Comparison of ENCODE assay signal across 14 cellular contexts in genomic region chr12:127773520-127773919, GRCh38.
DNase-seq lines count a peak whose midpoint lies in the region; ATAC-seq and TF ChIP-seq lines count a peak whose summit lies in the region.
"Had no signal": no experiment of that assay in that cellular context is flagged by ENCODE, and none has a peak within 500 bp of the region (broad histone marks: within the 10 kb centered on the region; RNA-seq: fewer than 3 reads in every experiment).

No MANE protein-coding gene starts in this region.

- 61% methylated on average over 6 of the region's 6 CpGs; no CpG with 5 or more reads in 1 of the 2 experiments for WGBS in endodermal cell (ENCODE audit: insufficient coverage in 1 of 2, insufficient read length in 1 of 2), 2 experiments

- H3K27me3 Mint-ChIP-seq in endodermal cell (ENCODE audit: insufficient read depth) = no peaks in the 10 kb centered on the region

- H4K20me1 ChIP-seq in Loucy (ENCODE audit: insufficient read depth, low read length, poor library complexity, severe bottlenecking) (no peaks in the 10 kb centered on the region), osteoblast (ENCODE audit: insufficient read depth, low read length) (no peaks in the 10 kb centered on the region)

- H3K27me3 ChIP-seq in Loucy (ENCODE audit: insufficient read depth, low read length, poor library complexity, severe bottlenecking) (no peaks in the 10 kb centered on the region), endodermal cell (ENCODE audit: control insufficient read depth, insufficient read depth, low read length, poor library complexity, severe bottlenecking) (no peaks in the 10 kb centered on the region), osteoblast (ENCODE audit: insufficient read depth, low read length) (no peaks in the 10 kb centered on the region)
- H3K27me3 ChIP-seq: ovary, vagina had no signal

- DNase-seq in OCI-M1 (lab: John Stamatoyannopoulos, UW) (peak; percentile 79), endodermal cell (peak; percentile 88), osteoblast (ENCODE audit: insufficient read length, low spot score, missing footprints) (no peak), NCI-H1694 treated with DMSO at 0.1 percent for 48 hours (lab: John Stamatoyannopoulos, UW) (no peak)
- no peak for DNase-seq in stimulated activated CD4-positive, alpha-beta T cell treated with anti-CD3 and anti-CD28 coated beads, Interleukin-2, amount 100 ng/mL, for 24 hours
- DNase-seq: activated naive CD4-positive, alpha-beta T cell treated with Interleukin-2 at 50 U/mL for 16 hours; mammary epithelial cell; NCI-H1436; ovary; PC-9 had no signal

- no peak overlapping the region for H3K4me3 Mint-ChIP-seq in endodermal cell

- H3K9ac ChIP-seq in Loucy (ENCODE audit: low read depth, low read length, poor library complexity, severe bottlenecking) (no peak overlapping the region), endodermal cell (ENCODE audit: extremely low read depth, low read length, poor library complexity, severe bottlenecking) (no peak overlapping the region)

- H3K4me1 ChIP-seq in Loucy (ENCODE audit: insufficient read depth, low read length, poor library complexity, severe bottlenecking) = peaks cover 6% of the 10 kb centered on the region
- no peaks in the 10 kb centered on the region for H3K4me1 ChIP-seq in endodermal cell (ENCODE audit: control insufficient read depth, insufficient read depth, low read length)
- no peaks in the 10 kb centered on the region for H3K4me1 ChIP-seq in osteoblast (ENCODE audit: insufficient read depth, low read length)
- H3K4me1 ChIP-seq: vagina had no signal

- no peak for ATAC-seq in GM18861 (IDR thresholded peaks at IDR 0.05; ENCODE audit: unreplicated experiment)

- H3K36me3 ChIP-seq in Loucy (ENCODE audit: insufficient read depth, low read length) (no peaks in the 10 kb centered on the region), endodermal cell (ENCODE audit: control insufficient read depth, insufficient read depth, low read length) (no peaks in the 10 kb centered on the region), osteoblast (ENCODE audit: insufficient read depth, low read length) (no peaks in the 10 kb centered on the region)
- H3K36me3 ChIP-seq: ovary, vagina had no signal

- H3K9me3 ChIP-seq in Loucy (ENCODE audit: insufficient read depth, low read depth, low read length) = no peaks in the 10 kb centered on the region
- no peaks in the 10 kb centered on the region for H3K9me3 ChIP-seq in endodermal cell (ENCODE audit: control insufficient read depth, low read length)
- no peaks in the 10 kb centered on the region for H3K9me3 ChIP-seq in osteoblast (ENCODE audit: low read depth, low read length)
- H3K9me3 ChIP-seq: ovary, vagina had no signal

- H2AFZ ChIP-seq in Loucy (ENCODE audit: low read length) (no peak overlapping the region), osteoblast (ENCODE audit: low read length) (no peak overlapping the region)
- H2AFZ ChIP-seq: PC-9 had no signal

- no peaks in the 10 kb centered on the region for H3K9me3 Mint-ChIP-seq in endodermal cell

- no peaks in the 10 kb centered on the region for H3K79me2 ChIP-seq in Loucy (ENCODE audit: insufficient read depth, low read length)
- no peaks in the 10 kb centered on the region for H3K79me2 ChIP-seq in osteoblast (ENCODE audit: insufficient read depth, low read length)

- H3K4me2 ChIP-seq in Loucy (ENCODE audit: low read depth, low read length, poor library complexity, severe bottlenecking) = no peak overlapping the region
- H3K4me2 ChIP-seq in osteoblast (ENCODE audit: insufficient read depth, low read length) = no peak overlapping the region
- H3K4me2 ChIP-seq: PC-9 had no signal

- TF ChIP-seq CTCF in C4-2B (conservative IDR thresholded peaks at IDR 0.05) = peak; percentile 13; the same call in 1 of the 2 replicates
- peak; percentile 67 for TF ChIP-seq CTCF in Loucy (conservative IDR thresholded peaks at IDR 0.05; ENCODE audit: low read length)
- peak; percentile 83 for TF ChIP-seq CTCF in endodermal cell (conservative IDR thresholded peaks at IDR 0.05)
- no peak for TF ChIP-seq CTCF in osteoblast (IDR thresholded peaks at IDR 0.05; ENCODE audit: extremely low read depth, low read depth, low read length)

- H3K4me3 ChIP-seq in Loucy (ENCODE audit: low read length, poor library complexity, severe bottlenecking) = no peak overlapping the region
- H3K4me3 ChIP-seq in endodermal cell (ENCODE audit: low read length) = no peak overlapping the region
- H3K4me3 ChIP-seq in osteoblast (ENCODE audit: insufficient read depth, low read length) = no peak overlapping the region
- H3K4me3 ChIP-seq: ovary, PC-9, vagina had no signal

- no peaks in the 10 kb centered on the region for H3F3A ChIP-seq in Loucy (ENCODE audit: low read depth)

- H3K4me1 Mint-ChIP-seq in endodermal cell = peaks cover 3% of the 10 kb centered on the region

- no peak overlapping the region for H3K27ac Mint-ChIP-seq in endodermal cell

- no peaks in the 10 kb centered on the region for H3K36me3 Mint-ChIP-seq in endodermal cell (ENCODE audit: low read depth)

- no peaks in the 10 kb centered on the region for H3K9me2 ChIP-seq in Loucy (replicated peaks; ENCODE audit: low read depth, low read length)

- H3K27ac ChIP-seq in C4-2B (no peak overlapping the region), endodermal cell (ENCODE audit: low read depth, low read length) (no peak overlapping the region), osteoblast (ENCODE audit: low read depth, low read length) (no peak overlapping the region)
- H3K27ac ChIP-seq: ovary, PC-9, vagina had no signal

Comparison
In these comparisons a context has a peak if more than half of its experiments do, and no peak if none do; other contexts are left out.
1. DNase-seq: peak in OCI-M1 (single experiment) and endodermal cell (single experiment); none in stimulated activated CD4-positive, alpha-beta T cell treated with anti-CD3 and anti-CD28 coated beads, Interleukin-2, amount 100 ng/mL, for 24 hours (0 of 2), osteoblast (single experiment) and NCI-H1694 treated with DMSO at 0.1 percent for 48 hours (single experiment).